ENCODE assay signal across 12 cellular contexts in the genomic region with DNA sequence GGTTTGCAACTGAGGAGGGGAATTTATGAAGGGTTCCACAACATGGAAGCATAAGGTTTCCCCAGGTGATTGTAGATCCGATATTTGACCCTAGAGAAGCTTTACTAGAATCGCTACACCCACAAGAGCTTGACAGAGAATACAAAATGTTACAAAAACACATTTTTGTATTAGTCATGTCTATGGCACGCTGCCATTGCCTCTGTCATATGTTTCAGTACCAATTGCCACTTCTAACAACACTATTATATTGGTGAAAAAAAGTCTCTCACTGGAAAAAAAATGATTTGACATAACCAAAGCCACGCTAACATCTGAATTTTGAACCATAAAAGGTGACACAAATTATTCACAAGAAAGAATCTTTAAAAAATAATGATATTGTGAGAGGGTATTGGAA.
DNase-seq lines count a peak whose midpoint lies in the region; TF ChIP-seq lines count a peak whose summit lies in the region.
"Had no signal": no experiment of that assay in that cellular context is flagged by ENCODE, and none has a peak within 500 bp of the region (broad histone marks: within the 10 kb centered on the region; RNA-seq: fewer than 3 reads in every experiment).

No MANE protein-coding gene starts in this region.

- H3K27ac ChIP-seq in SU-DHL-6 (ENCODE audit: low read depth, low read length), result no peak overlapping the region
- H3K27ac ChIP-seq: RWPE1 had no signal

- no peaks in the 10 kb centered on the region for H3K27me3 Mint-ChIP-seq in progenitor cell of endocrine pancreas
- H3K27me3 Mint-ChIP-seq: brain had no signal

- POLR2A ChIA-PET in HEK293T (lab: Yijun Ruan, JAX), result no interaction called here

- no peak overlapping the region for H3K4me3 Mint-ChIP-seq in progenitor cell of endocrine pancreas (ENCODE audit: low read depth)
- H3K4me3 Mint-ChIP-seq: brain had no signal

- CTCF ChIA-PET in HEK293T (lab: Yijun Ruan, JAX), result no interaction called here

- no peaks in the 10 kb centered on the region for H3F3A ChIP-seq in SU-DHL-6 (ENCODE audit: insufficient read depth)

- H3K9me3 ChIP-seq in SU-DHL-6 (ENCODE audit: insufficient read depth, low read length) (no peaks in the 10 kb centered on the region), skeletal muscle satellite cell (replicated peaks; ENCODE audit: low read length) (no peaks in the 10 kb centered on the region)

- H3K4me2 ChIP-seq in SU-DHL-6 (ENCODE audit: low read depth, low read length, poor library complexity, severe bottlenecking), result no peak overlapping the region
- peak overlapping the region; percentile 37 for H3K4me2 ChIP-seq in skeletal muscle satellite cell (ENCODE audit: low read length)

- DNase-seq in HCEC 1CT, result peak; percentile 37
- peak; percentile 30 for DNase-seq in fibroblast of villous mesenchyme (ENCODE audit: low read depth)
- DNase-seq in HEK293T (ENCODE audit: extremely low spot score), result no peak
- DNase-seq in activated CD4-positive, alpha-beta T cell treated with anti-CD3 and anti-CD28 coated beads, Interleukin-2, amount 50 U/mL, for 1 hour, result no peak
- no peak for DNase-seq in NOMO-1 treated with DMSO at 0.1 percent for 48 hours (lab: John Stamatoyannopoulos, UW; ENCODE audit: unreplicated experiment)
- no peak for DNase-seq in progenitor cell of endocrine pancreas (ENCODE audit: low spot score, unreplicated experiment)
- DNase-seq: activated CD8-positive, alpha-beta memory T cell treated with anti-CD3 and anti-CD28 coated beads, Interleukin-2, amount 50 U/mL, for 4 hours; stimulated activated CD4-positive, alpha-beta T cell treated with anti-CD3 and anti-CD28 coated beads, Interleukin-4, amount 100 ng/mL, for 4 hours had no signal

- H3K27me3 ChIP-seq in SU-DHL-6 (ENCODE audit: low read length) (no peaks in the 10 kb centered on the region), skeletal muscle satellite cell (ENCODE audit: control insufficient read depth, insufficient read depth, low read length) (no peaks in the 10 kb centered on the region)

- H3K9ac ChIP-seq in SU-DHL-6 (ENCODE audit: low read length), result no peak overlapping the region
- H3K9ac ChIP-seq in skeletal muscle satellite cell (ENCODE audit: low read depth, low read length), result no peak overlapping the region

- H3K36me3 ChIP-seq in SU-DHL-6 (ENCODE audit: low read length) (no peaks in the 10 kb centered on the region), skeletal muscle satellite cell (ENCODE audit: insufficient read depth, low read length) (no peaks in the 10 kb centered on the region)

- H3K79me2 ChIP-seq in SU-DHL-6 (ENCODE audit: insufficient read depth, low read length), result no peaks in the 10 kb centered on the region

- H3K4me1 Mint-ChIP-seq in progenitor cell of endocrine pancreas (ENCODE audit: low read depth), result no peaks in the 10 kb centered on the region
- H3K4me1 Mint-ChIP-seq: brain had no signal

- peaks cover 10% of the 10 kb centered on the region for H3K4me1 ChIP-seq in skeletal muscle satellite cell (ENCODE audit: control insufficient read depth, insufficient read depth, low read length)

- H3K9me3 Mint-ChIP-seq in progenitor cell of endocrine pancreas (ENCODE audit: low read depth), result no peaks in the 10 kb centered on the region
- H3K9me3 Mint-ChIP-seq: brain had no signal

- no peaks in the 10 kb centered on the region for H3K9me2 ChIP-seq in SU-DHL-6 (replicated peaks; ENCODE audit: insufficient read depth, low read length)

- no peak for TF ChIP-seq CTCF in SU-DHL-6 (IDR thresholded peaks at IDR 0.05; ENCODE audit: insufficient read depth, low read length, poor library complexity, severe bottlenecking)
- no peak for TF ChIP-seq CTCF in fibroblast of villous mesenchyme (IDR thresholded peaks at IDR 0.05; ENCODE audit: insufficient read depth, low read depth, low read length)
- TF ChIP-seq CTCF in progenitor cell of endocrine pancreas (IDR thresholded peaks at IDR 0.05; ENCODE audit: unreplicated experiment), result no peak

- no peaks in the 10 kb centered on the region for H4K20me1 ChIP-seq in SU-DHL-6 (ENCODE audit: low read depth, low read length)

- H3K4me3 ChIP-seq in SU-DHL-6 (ENCODE audit: insufficient read depth, low read length, poor library complexity, severe bottlenecking), result no peak overlapping the region
- no peak overlapping the region for H3K4me3 ChIP-seq in fibroblast of villous mesenchyme (ENCODE audit: low read depth, low read length)
- H3K4me3 ChIP-seq in skeletal muscle satellite cell (ENCODE audit: low read length), result no peak overlapping the region

- H3K36me3 Mint-ChIP-seq in progenitor cell of endocrine pancreas (ENCODE audit: insufficient read depth), result peaks cover 5% of the 10 kb centered on the region

- no peak overlapping the region for H3K27ac Mint-ChIP-seq in progenitor cell of endocrine pancreas

- H2AFZ ChIP-seq in SU-DHL-6 (ENCODE audit: low read depth, low read length, severe bottlenecking), result peak overlapping the region; percentile 32

TF ChIP-seq in HEK293T, 16 proteins besides CTCF, POLR2A, EP300 and RAD21:
- no peak for TF ChIP-seq ELF4 (IDR thresholded peaks at IDR 0.05)
- TF ChIP-seq, protein P1, sequence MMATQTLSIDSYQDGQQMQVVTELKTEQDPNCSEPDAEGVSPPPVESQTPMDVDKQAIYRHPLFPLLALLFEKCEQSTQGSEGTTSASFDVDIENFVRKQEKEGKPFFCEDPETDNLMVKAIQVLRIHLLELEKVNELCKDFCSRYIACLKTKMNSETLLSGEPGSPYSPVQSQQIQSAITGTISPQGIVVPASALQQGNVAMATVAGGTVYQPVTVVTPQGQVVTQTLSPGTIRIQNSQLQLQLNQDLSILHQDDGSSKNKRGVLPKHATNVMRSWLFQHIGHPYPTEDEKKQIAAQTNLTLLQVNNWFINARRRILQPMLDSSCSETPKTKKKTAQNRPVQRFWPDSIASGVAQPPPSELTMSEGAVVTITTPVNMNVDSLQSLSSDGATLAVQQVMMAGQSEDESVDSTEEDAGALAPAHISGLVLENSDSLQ (IDR thresholded peaks at IDR 0.05), result no peak
- no peak for TF ChIP-seq NFRKB (IDR thresholded peaks at IDR 0.05)
- TF ChIP-seq TARDBP (IDR thresholded peaks at IDR 0.05), result no peak
- TF ChIP-seq FOXA1 (IDR thresholded peaks at IDR 0.05), result no peak
- TF ChIP-seq SUZ12 (IDR thresholded peaks at IDR 0.05), result no peak
- TF ChIP-seq LEF1 (IDR thresholded peaks at IDR 0.05; ENCODE audit: borderline replicate concordance), result no peak
- TF ChIP-seq FOXM1 (IDR thresholded peaks at IDR 0.05; ENCODE audit: borderline replicate concordance), result no peak
- TF ChIP-seq L3MBTL2 (conservative IDR thresholded peaks at IDR 0.05), result no peak
- TF ChIP-seq ZNF384 (IDR thresholded peaks at IDR 0.05), result no peak
- TF ChIP-seq BHLHE40 (IDR thresholded peaks at IDR 0.05; ENCODE audit: borderline replicate concordance), result no peak
- no peak for TF ChIP-seq SP1 (IDR thresholded peaks at IDR 0.05)
- TF ChIP-seq FOXK2 (IDR thresholded peaks at IDR 0.05), result no peak
- TF ChIP-seq HDGF (IDR thresholded peaks at IDR 0.05; ENCODE audit: borderline replicate concordance), result no peak
- no peak for TF ChIP-seq CTBP1 (IDR thresholded peaks at IDR 0.05; ENCODE audit: borderline replicate concordance)
- no peak for TF ChIP-seq ARNT (IDR thresholded peaks at IDR 0.05)

Comparison
In these comparisons a context has a peak if more than half of its experiments do, and no peak if none do; other contexts are left out.
1. DNase-seq: peak in HCEC 1CT (single experiment) and fibroblast of villous mesenchyme (single experiment); none in HEK293T (single experiment), activated CD4-positive, alpha-beta T cell treated with anti-CD3 and anti-CD28 coated beads, Interleukin-2, amount 50 U/mL, for 1 hour (single experiment), NOMO-1 treated with DMSO at 0.1 percent for 48 hours (single experiment) and progenitor cell of endocrine pancreas (single experiment).